Comparison of ENCODE assay signal across 10 cellular contexts in genomic region chr5:140041099-140041491, GRCh38. TPM values are rescaled to one million over a fixed set of nuclear protein-coding genes. Genes with fewer than 3 reads are reported as not detected.
DNase-seq lines count a peak whose midpoint lies in the region; ATAC-seq lines count a peak whose summit lies in the region.
"Had no signal": no experiment of that assay in that cellular context is flagged by ENCODE, and none has a peak within 500 bp of the region (broad histone marks: within the 10 kb centered on the region; RNA-seq: fewer than 3 reads in every experiment).

No MANE protein-coding gene starts in this region.

- H3K4me3 ChIP-seq in GM08714 (ENCODE audit: low read length): peak overlapping the region; percentile 83
- peak overlapping the region; percentile 71 for H3K4me3 ChIP-seq in MG63
- H3K4me3 ChIP-seq in ectodermal cell (ENCODE audit: insufficient read depth, low read depth, low read length): peak overlapping the region; percentile 61
- H3K4me3 ChIP-seq in aorta (ENCODE audit: low read length in 2 of 2): no peak overlapping the region

- H3K36me3 ChIP-seq in MG63 (no peaks in the 10 kb centered on the region), ectodermal cell (ENCODE audit: control insufficient read depth, insufficient read depth, low read length) (no peaks in the 10 kb centered on the region), aorta (ENCODE audit: control insufficient read depth in 1 of 2, insufficient read depth in 2 of 2, low read length in 1 of 2) (no peaks in the 10 kb centered on the region)
- H3K36me3 ChIP-seq: brain microvascular endothelial cell had no signal

- ATAC-seq in GM21825 (IDR thresholded peaks at IDR 0.05; ENCODE audit: unreplicated experiment) (no peak), aorta (ENCODE audit: low FRiP score) (no peak)

- peak; percentile 34 for DNase-seq in MG63
- peak; percentile 56 for DNase-seq in pons (ENCODE audit: low spot score)
- no peak for DNase-seq in NCI-H510A (lab: John Stamatoyannopoulos, UW)
- DNase-seq in NCI-H2107 (lab: John Stamatoyannopoulos, UW): no peak
- DNase-seq in aorta: no peak
- DNase-seq: KG1 had no signal

- intact Hi-C loops in aorta (cut with DNase I): no loop called here

- H3K27me3 ChIP-seq in MG63: no peaks in the 10 kb centered on the region
- H3K27me3 ChIP-seq in ectodermal cell (ENCODE audit: control insufficient read depth, insufficient read depth, low read length, poor library complexity, severe bottlenecking): peaks cover 82% of the 10 kb centered on the region
- no peaks in the 10 kb centered on the region for H3K27me3 ChIP-seq in aorta (ENCODE audit: control insufficient read depth in 1 of 2, insufficient read depth in 2 of 2, low read length in 1 of 2)

- H3K4me1 ChIP-seq in ectodermal cell (ENCODE audit: control insufficient read depth, insufficient read depth, low read length): peaks cover 14% of the 10 kb centered on the region
- H3K4me1 ChIP-seq in aorta (ENCODE audit: control insufficient read depth in 1 of 2, insufficient read depth in 2 of 2, low read length in 2 of 2): no peaks in the 10 kb centered on the region

- H3K27ac ChIP-seq in ectodermal cell (ENCODE audit: insufficient read depth, low read depth, low read length, poor library complexity, severe bottlenecking) (no peak overlapping the region), aorta (ENCODE audit: low read depth in 1 of 2, low read length in 2 of 2) (no peak overlapping the region)
- H3K27ac ChIP-seq: brain microvascular endothelial cell had no signal

- H3K9me3 ChIP-seq in MG63 (no peaks in the 10 kb centered on the region), ectodermal cell (ENCODE audit: control insufficient read depth, low read length) (no peaks in the 10 kb centered on the region), aorta (ENCODE audit: control insufficient read depth, low read length) (no peaks in the 10 kb centered on the region)

- 80 to 84% methylated on average over 4 of the region's 4 CpGs for WGBS in ectodermal cell, 2 experiments
- 74 to 83% methylated on average over 4 of the region's 4 CpGs for WGBS in aorta, 2 donors

RNA-seq across cellular contexts. Expression of gene NRG2, which starts 2.0 kb away (rescaled TPM):
- 0.94 and 2.8 TPM in 2 replicates for total RNA-seq in MG63 (2014; rRNA removed; shearing (Covaris generic); ENCODE audit: low replicate concordance)
- 9.8 TPM for polyA plus RNA-seq in ectodermal cell (2013, experiment 1 of 4)
- 13.8 TPM for polyA plus RNA-seq in ectodermal cell (2013, experiment 2 of 4)
- 7.0 TPM for polyA plus RNA-seq in ectodermal cell (2013, experiment 3 of 4)
- polyA plus RNA-seq in ectodermal cell (2013, experiment 4 of 4): 11.1 TPM
- 1 to 10 TPM in 1 of 2 donors, under 1 TPM in 1; 0.81 to 1.3 TPM for total RNA-seq in aorta
- polyA plus RNA-seq in aorta: 1 to 10 TPM in 1 of 2 donors, not detected in 1; 1.2 TPM

Comparison
In these comparisons a context has a peak if more than half of its experiments do, and no peak if none do; other contexts are left out.
1. H3K4me3 ChIP-seq: peak in GM08714 (single experiment), MG63 (single experiment) and ectodermal cell (single experiment); none in aorta (0 of 2).
2. DNase-seq: peak in MG63 (single experiment) and pons (single experiment); none in NCI-H510A (single experiment), NCI-H2107 (single experiment) and aorta (0 of 2).